Comparison of ENCODE assay signal across 37 cellular contexts in the genomic region with DNA sequence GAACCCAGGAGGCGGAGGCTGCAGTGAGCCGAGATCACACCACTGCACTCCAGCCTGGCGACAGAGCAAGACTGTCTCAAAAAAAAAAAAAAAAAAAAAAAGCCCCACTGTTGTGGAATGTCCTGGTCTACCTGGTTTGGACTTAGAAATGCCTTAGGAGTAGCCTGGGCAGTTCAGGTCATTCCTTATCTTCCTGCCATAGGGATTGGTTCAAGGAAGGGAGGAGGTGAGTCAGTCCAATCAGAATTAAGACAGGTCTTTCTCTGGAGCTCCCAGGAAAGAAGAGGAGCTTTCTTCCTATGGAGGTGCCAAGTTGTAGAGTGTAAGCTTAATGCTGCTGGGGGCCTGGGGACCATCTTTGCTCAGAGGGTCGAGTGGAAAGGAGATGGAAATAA. TPM values are rescaled to one million over a fixed set of nuclear protein-coding genes. Genes with fewer than 3 reads are reported as not detected.
DNase-seq lines count a peak whose midpoint lies in the region; ATAC-seq and TF ChIP-seq lines count a peak whose summit lies in the region.
"Had no signal": no experiment of that assay in that cellular context is flagged by ENCODE, and none has a peak within 500 bp of the region (broad histone marks: within the 10 kb centered on the region; RNA-seq: fewer than 3 reads in every experiment).

No MANE protein-coding gene starts in this region.

- H4K20me1 ChIP-seq in GM23338 (replicated peaks; ENCODE audit: insufficient read depth), result peaks cover 6% of the 10 kb centered on the region; the same call in 1 of the 2 replicates

- TF ChIP-seq CTCF in GM23338 (conservative IDR thresholded peaks at IDR 0.05; ENCODE audit: low read depth in 2 of 2), result no peak
- no peak for TF ChIP-seq CTCF in RWPE2 (IDR thresholded peaks at IDR 0.05; ENCODE audit: poor library complexity, severe bottlenecking)
- no peak for TF ChIP-seq CTCF in heart left ventricle (IDR thresholded peaks at IDR 0.05)

- H3K9me3 ChIP-seq in RWPE2 (ENCODE audit: severe bottlenecking) (no peaks in the 10 kb centered on the region), heart left ventricle (no peaks in the 10 kb centered on the region)
- H3K9me3 ChIP-seq: gastroesophageal sphincter, neutrophil, right lobe of liver had no signal

- DNase-seq in GM23338 (ENCODE audit: low spot score) (no peak), RWPE2 (ENCODE audit: low spot score) (no peak), memory B cell (ENCODE audit: low spot score in 2 of 2) (no peak), CD1c-positive myeloid dendritic cell (ENCODE audit: extremely low spot score) (no peak), HK-2 (ENCODE audit: unreplicated experiment) (no peak), heart left ventricle (no peak)
- DNase-seq in activated T-cell treated with anti-CD3 and anti-CD28 coated beads, Interleukin-2, amount 50 U/mL, for 1 hour, result no peak
- DNase-seq: activated CD4-positive, alpha-beta T cell treated with anti-CD3 and anti-CD28 coated beads, Interleukin-2, amount 50 U/mL, for 48 hours; activated CD4-positive, CD25-positive, alpha-beta regulatory T cell treated with anti-CD3 and anti-CD28 coated beads, Interleukin-2, amount 50 U/mL, for 72 hours; activated naive CD4-positive, alpha-beta T cell; activated naive CD8-positive, alpha-beta T cell treated with anti-CD3 and anti-CD28 coated beads, Interleukin-2, amount 50 U/mL, for 24 hours; effector CD4-positive, alpha-beta T cell; GF-D8; H7; hypothalamus; NCI-H1048; NCI-H1694; NCI-H446 treated with DMSO at 0.1 percent for 48 hours; right lobe of liver; stimulated activated CD4-positive, alpha-beta T cell treated with anti-CD3 and anti-CD28 coated beads, Interleukin-12 subunit alpha, Interleukin-12 subunit beta, amount 100 ng/mL, for 4 hours; stimulated activated CD4-positive, alpha-beta T cell treated with anti-CD3 and anti-CD28 coated beads, Interleukin-4, amount 100 ng/mL, for 24 hours; substantia nigra; T-helper 17 cell had no signal

- ATAC-seq in GM23338 (peak; percentile 25), RWPE2 (ENCODE audit: low read depth) (peak; percentile 59), memory B cell (ENCODE audit: low read depth) (no peak), heart left ventricle (no peak)
- ATAC-seq in stimulated activated memory B cell treated with anti-CD40 and anti-IgM and Interleukin-4, amounts not matched to agents 10 μg/mL and 1 μg/mL and 100 μg/mL, for 72 hours, result no peak
- ATAC-seq: activated naive CD8-positive, alpha-beta T cell treated with anti-CD3 and anti-CD28 coated beads, Interleukin-2, amount 50 U/mL, for 24 hours; gastroesophageal sphincter; left lobe of liver; Right ventricle myocardium inferior; SK-N-SH treated with all-trans-retinoic acid at 6 μM for 48 hours; T-helper 17 cell had no signal

- H3K36me3 ChIP-seq in GM23338 (ENCODE audit: insufficient read depth) (no peaks in the 10 kb centered on the region), RWPE2 (ENCODE audit: low read depth) (0 out of 2 replicates have a peak, but pooled peaks cover 3% of the 10 kb centered on the region), heart left ventricle (no peaks in the 10 kb centered on the region)
- H3K36me3 ChIP-seq: cardiac muscle cell, gastroesophageal sphincter, neutrophil, right lobe of liver had no signal

- H3K4me1 ChIP-seq in GM23338 (ENCODE audit: insufficient read depth) (peaks cover 28% of the 10 kb centered on the region), RWPE2 (ENCODE audit: insufficient read depth, poor library complexity, severe bottlenecking) (peaks cover 46% of the 10 kb centered on the region), heart left ventricle (peaks cover 0 to 10% (median 0%) of the 10 kb centered on the region in 12 donors)
- H3K4me1 ChIP-seq: gastroesophageal sphincter had no signal

- no peak for TF ChIP-seq POLR2A in heart left ventricle (IDR thresholded peaks at IDR 0.05)

- H3K27ac Mint-ChIP-seq in GM23338 (no peak overlapping the region), memory B cell (peak overlapping the region; percentile 90)
- peak overlapping the region; percentile 87 for H3K27ac Mint-ChIP-seq in stimulated activated memory B cell treated with anti-CD40 and anti-IgM and Interleukin-4, amounts not matched to agents 10 μg/mL and 1 μg/mL and 100 μg/mL, for 72 hours
- H3K27ac Mint-ChIP-seq: T-helper 17 cell had no signal

- H3K27me3 ChIP-seq in GM23338 (ENCODE audit: insufficient read depth), result no peaks in the 10 kb centered on the region
- H3K27me3 ChIP-seq in RWPE2 (ENCODE audit: insufficient read depth, poor library complexity, severe bottlenecking), result no peaks in the 10 kb centered on the region
- no peaks in the 10 kb centered on the region for H3K27me3 ChIP-seq in heart left ventricle
- H3K27me3 ChIP-seq: BLaER1 treated with 17β-estradiol and CSF1 and Interleukin-3, amounts not matched to agents 10 nM and 100 nM; cardiac muscle cell; gastroesophageal sphincter; neutrophil; right lobe of liver had no signal

- no peak overlapping the region for H3K4me3 ChIP-seq in GM23338
- H3K4me3 ChIP-seq in RWPE2 (ENCODE audit: severe bottlenecking), result no peak overlapping the region
- no peak overlapping the region for H3K4me3 ChIP-seq in heart left ventricle
- H3K4me3 ChIP-seq: BLaER1 treated with 17β-estradiol and CSF1 and Interleukin-3, amounts not matched to agents 10 nM and 100 nM; cardiac muscle cell; gastroesophageal sphincter; right lobe of liver had no signal

- H3K27ac ChIP-seq in GM23338 (ENCODE audit: low read depth) (no peak overlapping the region), RWPE2 (ENCODE audit: poor library complexity, severe bottlenecking) (peak overlapping the region; percentile 70), heart left ventricle (no peak overlapping the region)
- H3K27ac ChIP-seq: cardiac muscle cell, gastroesophageal sphincter, right lobe of liver had no signal

- 82 to 90% (median 86%) methylated on average over 4 of the region's 4 CpGs for WGBS in heart left ventricle, 4 donors

- H3K4me2 ChIP-seq in GM23338, result no peak overlapping the region

- no peaks in the 10 kb centered on the region for H3K9me2 ChIP-seq in GM23338 (ENCODE audit: insufficient read depth)

- H3K27me3 Mint-ChIP-seq in GM23338 (ENCODE audit: insufficient read depth, low read depth, poor library complexity) (peaks cover 5% of the 10 kb centered on the region), memory B cell (no peaks in the 10 kb centered on the region)
- no peaks in the 10 kb centered on the region for H3K27me3 Mint-ChIP-seq in stimulated activated memory B cell treated with anti-CD40 and anti-IgM and Interleukin-4, amounts not matched to agents 10 μg/mL and 1 μg/mL and 100 μg/mL, for 72 hours
- H3K27me3 Mint-ChIP-seq: activated naive CD8-positive, alpha-beta T cell treated with anti-CD3 and anti-CD28 coated beads, Interleukin-2, amount 50 U/mL, for 24 hours; T-helper 17 cell; type B pancreatic cell had no signal

- intact Hi-C loops in heart left ventricle (cut with DNase I), result no loop called here

- H3K9me3 Mint-ChIP-seq in GM23338 (no peaks in the 10 kb centered on the region), memory B cell (no peaks in the 10 kb centered on the region)
- H3K9me3 Mint-ChIP-seq in stimulated activated memory B cell treated with anti-CD40 and anti-IgM and Interleukin-4, amounts not matched to agents 10 μg/mL and 1 μg/mL and 100 μg/mL, for 72 hours, result no peaks in the 10 kb centered on the region
- H3K9me3 Mint-ChIP-seq: type B pancreatic cell had no signal

- peaks cover 31% of the 10 kb centered on the region for H3K4me1 Mint-ChIP-seq in GM23338
- peaks cover 45% of the 10 kb centered on the region for H3K4me1 Mint-ChIP-seq in memory B cell
- peaks cover 78% of the 10 kb centered on the region for H3K4me1 Mint-ChIP-seq in stimulated activated memory B cell treated with anti-CD40 and anti-IgM and Interleukin-4, amounts not matched to agents 10 μg/mL and 1 μg/mL and 100 μg/mL, for 72 hours
- H3K4me1 Mint-ChIP-seq: T-helper 17 cell had no signal

- H2AFZ ChIP-seq in GM23338, result no peak overlapping the region

- 0 out of 2 replicates have a peak, but pooled peaks cover 4% of the 10 kb centered on the region for H3F3A ChIP-seq in GM23338 (replicated peaks; ENCODE audit: low read depth)

- peaks cover 61% of the 10 kb centered on the region for H3K79me2 ChIP-seq in GM23338 (replicated peaks; ENCODE audit: insufficient read depth)

- H3K36me3 Mint-ChIP-seq in GM23338 (ENCODE audit: low read depth) (no peaks in the 10 kb centered on the region; the same call in 2 of the 3 replicates), memory B cell (peaks cover 16% of the 10 kb centered on the region)
- peaks cover 35% of the 10 kb centered on the region for H3K36me3 Mint-ChIP-seq in stimulated activated memory B cell treated with anti-CD40 and anti-IgM and Interleukin-4, amounts not matched to agents 10 μg/mL and 1 μg/mL and 100 μg/mL, for 72 hours

- no peak overlapping the region for H3K4me3 Mint-ChIP-seq in GM23338
- peak overlapping the region; percentile 30 for H3K4me3 Mint-ChIP-seq in memory B cell
- H3K4me3 Mint-ChIP-seq in stimulated activated memory B cell treated with anti-CD40 and anti-IgM and Interleukin-4, amounts not matched to agents 10 μg/mL and 1 μg/mL and 100 μg/mL, for 72 hours, result no peak overlapping the region
- H3K4me3 Mint-ChIP-seq: activated naive CD8-positive, alpha-beta T cell treated with anti-CD3 and anti-CD28 coated beads, Interleukin-2, amount 50 U/mL, for 24 hours; T-helper 17 cell; type B pancreatic cell had no signal

TF ChIP-seq in GM23338, 12 proteins besides CTCF, POLR2A, EP300 and RAD21:
- TF ChIP-seq EZH2phosphoT487 (IDR thresholded peaks at IDR 0.05; ENCODE audit: unreplicated experiment), result no peak
TF ChIP-seq in GM23338: peak in this region for 0.

RNA-seq across cellular contexts. Expression of a gene that starts 44.8 kb away (rescaled TPM):
- total RNA-seq in GM23338 (2014; rRNA removed; shearing (Covaris generic)), result 42.3 and 54.1 TPM in 2 replicates
- polyA plus RNA-seq in GM23338 (2016; fragmentation: Nextera tagmentation; extraction: Ambion mirVana) (7.6 and 15.7 TPM in 2 replicates), heart left ventricle (1 to 10 TPM; 4.7 to 8.5 TPM)
- 10 to 100 TPM in 4 of 9 donors, 1 to 10 TPM in 5; 6.3 to 22.9 (median 9.4) TPM for total RNA-seq in heart left ventricle

RNA-seq across cellular contexts. Expression of a gene that starts 45.4 kb away (rescaled TPM):
- total RNA-seq in GM23338 (2014; rRNA removed; shearing (Covaris generic)), result not detected in 2 replicates
- polyA plus RNA-seq in GM23338 (2016; fragmentation: Nextera tagmentation; extraction: Ambion mirVana), result 0.02 TPM in 1 of 2 replicates, not detected in the other
- total RNA-seq in heart left ventricle, result not detected
- not detected for polyA plus RNA-seq in heart left ventricle
- total RNA-seq: astrocyte, cardiac muscle cell, gastroesophageal sphincter, H7, left lobe of liver, mesenteric fat pad, myocyte, posterior vena cava, right lobe of liver, Right ventricle myocardium inferior, T-helper 17 cell had no signal
- polyA plus RNA-seq: AG04450, cardiac muscle cell had no signal

Comparison
In these comparisons a context has a peak if more than half of its experiments do, and no peak if none do; other contexts are left out.
1. ATAC-seq: peak in GM23338 (single experiment) and RWPE2 (single experiment); none in memory B cell (single experiment), stimulated activated memory B cell treated with anti-CD40 and anti-IgM and Interleukin-4, amounts not matched to agents 10 μg/mL and 1 μg/mL and 100 μg/mL, for 72 hours (single experiment) and heart left ventricle (0 of 4).